ENCODE assay signal across 1 cellular context in genomic region chr2:42865884-42866861, GRCh38.
TF ChIP-seq lines count a peak whose summit lies in the region.

No MANE protein-coding gene starts in this region.

TF ChIP-seq in endothelial cell of umbilical vein, 7 proteins besides CTCF, POLR2A, EP300 and RAD21 (continued from another document):
- no peak for TF ChIP-seq EZH2 (IDR thresholded peaks at IDR 0.05; ENCODE audit: borderline replicate concordance, low read depth, low read length, severe bottlenecking)
- TF ChIP-seq JUN (IDR thresholded peaks at IDR 0.05; ENCODE audit: borderline replicate concordance, insufficient read depth, insufficient read length, low read depth) = no peak
